Comparison of ENCODE assay signal across 30 cellular contexts in genomic region chr16:81908466-81909230, GRCh38.
DNase-seq lines count a peak whose midpoint lies in the region; ATAC-seq, FAIRE-seq and TF ChIP-seq lines count a peak whose summit lies in the region.
"Had no signal": no experiment of that assay in that cellular context is flagged by ENCODE, and none has a peak within 500 bp of the region (broad histone marks: within the 10 kb centered on the region; RNA-seq: fewer than 3 reads in every experiment).

No MANE protein-coding gene starts in this region.

- H3K27me3 ChIP-seq in HepG2 (ENCODE audit: control insufficient read depth in 1 of 2, insufficient read depth in 2 of 2, low read length in 2 of 2) (peaks cover 2 to 26% of the 10 kb centered on the region in 2 experiments; a peak in 3 of 5 replicates), right lobe of liver (no peaks in the 10 kb centered on the region), foreskin keratinocyte (no peaks in the 10 kb centered on the region)
- H3K27me3 ChIP-seq: hepatocyte had no signal

- H3K9me3 ChIP-seq in HepG2 (ENCODE audit: low read length) (no peaks in the 10 kb centered on the region), right lobe of liver (no peaks in the 10 kb centered on the region)

- H3K4me2 ChIP-seq in HepG2 (ENCODE audit: low read depth, low read length), result no peak overlapping the region
- H3K4me2 ChIP-seq: hepatocyte had no signal

- no peaks in the 10 kb centered on the region for H4K20me1 ChIP-seq in HepG2 (ENCODE audit: insufficient read depth, low read length)

- DNase-seq in HepG2 (ENCODE audit: low spot score) (no peak), right lobe of liver (no peak), SK-MEL-5 (ENCODE audit: low read depth, low spot score) (peak; percentile 69), foreskin keratinocyte (peak; percentile 84 to 92), kidney tubule cell (ENCODE audit: low spot score) (no peak), NK-92 (lab: John Stamatoyannopoulos, UW; ENCODE audit: unreplicated experiment) (no peak), NCI-H1694 (lab: John Stamatoyannopoulos, UW) (no peak)
- DNase-seq: activated CD4-positive, alpha-beta T cell treated with anti-CD3 and anti-CD28 coated beads, Interleukin-2, amount 50 U/mL, for 4 hours; activated CD8-positive, alpha-beta memory T cell treated with anti-CD3 and anti-CD28 coated beads, Interleukin-2, amount 10 ng/mL, durations not matched to agents 7 days and 5 days; activated T-cell treated with anti-CD3 and anti-CD28 coated beads, Interleukin-2, amount 50 U/mL, for 4 hours; CD4-positive, CD25-positive, alpha-beta regulatory T cell; central memory CD4-positive, alpha-beta T cell; DND-41; GOT3; HFFc6; KG1; left cardiac atrium; NCI-H446; NCI-H748 treated with DMSO at 0.1 percent for 48 hours; RPMI8226; small intestine; stimulated activated naive CD4-positive, alpha-beta T cell treated with Interleukin-2 at 50 U/mL for 16 hours had no signal

- no peaks in the 10 kb centered on the region for H3K36me3 ChIP-seq in HepG2 (replicated peaks in 1 of 2; ENCODE audit: control insufficient read depth in 1 of 2, insufficient read depth in 2 of 2, low read length in 2 of 2)
- H3K36me3 ChIP-seq in right lobe of liver, result peaks cover 0 to 12% (median 0%) of the 10 kb centered on the region in 4 donors

- TF ChIP-seq RAD21 in HepG2 (CRISPR knock-in tag; IDR thresholded peaks at IDR 0.05), result no peak

- CTCF ChIA-PET in HepG2 (lab: Yijun Ruan, JAX; ENCODE audit: low intra/inter-chr PET ratio, low total read pairs), result no interaction called here

- no peaks in the 10 kb centered on the region for H3K79me2 ChIP-seq in HepG2 (ENCODE audit: insufficient read depth, low read length)
- H3K79me2 ChIP-seq: hepatocyte had no signal

- TF ChIP-seq EP300 in HepG2 (IDR thresholded peaks at IDR 0.05; ENCODE audit: low read depth in 2 of 2, low read length in 2 of 2) (no peak), HepG2 (CRISPR knock-in tag; IDR thresholded peaks at IDR 0.05; ENCODE audit: borderline replicate concordance) (no peak)

- in situ Hi-C loops in HepG2 (cut with HindIII; ENCODE audit: extremely low pct_ligation_motif_present, low pct_unique_long_range_greater_than_20kb), result no loop called here
- in situ Hi-C loops in SK-MEL-5 (cut with HindIII; ENCODE audit: low pct_unique_long_range_greater_than_20kb, low sequenced_read_pairs), result no loop called here

- TF ChIP-seq POLR2A in HepG2 (IDR thresholded peaks at IDR 0.05; ENCODE audit: insufficient read depth in 1 of 2, low read depth in 2 of 2, low read length in 2 of 2) (no peak), right lobe of liver (IDR thresholded peaks at IDR 0.05) (no peak)

- H3K27ac ChIP-seq in HepG2 (ENCODE audit: extremely low read length, insufficient read depth, low read length) (no peak overlapping the region), right lobe of liver (no peak overlapping the region), foreskin keratinocyte (peak overlapping the region; percentile 65)
- H3K27ac ChIP-seq: hepatocyte had no signal

- ATAC-seq in HepG2 (no peak), right lobe of liver (no peak), foreskin keratinocyte (peak; percentile 96), HG03196 (IDR thresholded peaks at IDR 0.05; ENCODE audit: unreplicated experiment) (no peak)
- ATAC-seq: activated CD8-positive, alpha-beta memory T cell treated with anti-CD3 and anti-CD28 coated beads, Interleukin-2, amount 10 ng/mL, durations not matched to agents 7 days and 5 days; activated T-cell treated with anti-CD3 and anti-CD28 coated beads, Interleukin-2, amount 50 U/mL, for 4 hours; left cardiac atrium had no signal

- BruUV-seq in HepG2 (replicated peaks; lab: Mats Ljungman, UMichigan), result no TSS peak

- H3K4me3 ChIP-seq in HepG2 (replicated peaks in 1 of 3; ENCODE audit: insufficient read depth in 1 of 3, low read depth in 2 of 3, low read length in 3 of 3) (no peak overlapping the region), right lobe of liver (no peak overlapping the region)
- H3K4me3 ChIP-seq: hepatocyte, lung had no signal

- H3K4me1 ChIP-seq in HepG2 (ENCODE audit: insufficient read depth, low read length) (no peaks in the 10 kb centered on the region), right lobe of liver (no peaks in the 10 kb centered on the region), foreskin keratinocyte (peaks cover 10% of the 10 kb centered on the region)

- WGBS in HepG2 (ENCODE audit: low lambda C conversion rate), result 9% methylated on average over 16 of the region's 16 CpGs
- 87% methylated on average over 9 of the region's 16 CpGs for WGBS in right lobe of liver (ENCODE audit: insufficient coverage, low coverage, low lambda C conversion rate, missing lambda C conversion rate)

- no peak overlapping the region for H2AFZ ChIP-seq in HepG2 (ENCODE audit: low read length)
- H2AFZ ChIP-seq: hepatocyte had no signal

- no peak for TF ChIP-seq CTCF in HepG2 (CRISPR knock-in tag; IDR thresholded peaks at IDR 0.05)
- no peak for TF ChIP-seq CTCF in right lobe of liver (IDR thresholded peaks at IDR 0.05)
- TF ChIP-seq CTCF in foreskin keratinocyte (conservative IDR thresholded peaks at IDR 0.05), result no peak

- H3K9ac ChIP-seq in HepG2 (ENCODE audit: insufficient read depth, low read depth, low read length), result no peak overlapping the region

- intact Hi-C loops in HepG2 (cut with micrococcal nuclease; ENCODE audit: unreplicated experiment), result no loop called here
- intact Hi-C loops in right lobe of liver (cut with DNase I), result no loop called here

- POLR2A ChIA-PET in HepG2 (lab: Yijun Ruan, JAX), result no interaction called here

- FAIRE-seq in HepG2 (lab: Jason Lieb, UNC), result no peak
- FAIRE-seq: A204.1, astrocyte, D721Med, GM18507, HTR-8/SVneo, small intestine had no signal

TF ChIP-seq in HepG2, 621 proteins besides CTCF, POLR2A, EP300 and RAD21:
- no peak for TF ChIP-seq RFXAP (CRISPR knock-in tag; IDR thresholded peaks at IDR 0.05; ENCODE audit: borderline replicate concordance)
- no peak for TF ChIP-seq ZNF740 (CRISPR knock-in tag; IDR thresholded peaks at IDR 0.05)
- TF ChIP-seq ZNF367 (CRISPR knock-in tag; IDR thresholded peaks at IDR 0.05; ENCODE audit: borderline replicate concordance), result no peak
- TF ChIP-seq RXRA (CRISPR knock-in tag; IDR thresholded peaks at IDR 0.05), result no peak
- no peak for TF ChIP-seq ZBTB46 (CRISPR knock-in tag; IDR thresholded peaks at IDR 0.05; ENCODE audit: borderline replicate concordance)
- 0 out of 2 replicates have a peak, but pooled peaks have one; percentile 4 for TF ChIP-seq CREB1 (IDR thresholded peaks at IDR 0.05)
- no peak for TF ChIP-seq CREB1 (CRISPR knock-in tag; IDR thresholded peaks at IDR 0.05)

Comparison
In these comparisons a context has a peak if more than half of its experiments do, and no peak if none do; other contexts are left out.
1. DNase-seq: peak in SK-MEL-5 (single experiment) and foreskin keratinocyte (2 of 2); none in HepG2 (single experiment), right lobe of liver (0 of 3), kidney tubule cell (single experiment), NK-92 (single experiment) and NCI-H1694 (single experiment).